In genomic region chr5:111076076-111076475, GRCh38 we compare ENCODE assay signal across 21 cellular contexts.
DNase-seq lines count a peak whose midpoint lies in the region; FAIRE-seq and TF ChIP-seq lines count a peak whose summit lies in the region.
"Had no signal": no experiment of that assay in that cellular context is flagged by ENCODE, and none has a peak within 500 bp of the region (broad histone marks: within the 10 kb centered on the region; RNA-seq: fewer than 3 reads in every experiment).

No MANE protein-coding gene starts in this region.

- H3K27ac ChIP-seq in OCI-LY3 (ENCODE audit: low read length) (no peak overlapping the region), subcutaneous abdominal adipose tissue (ENCODE audit: low read depth, low read length) (peak overlapping the region; percentile 59)
- H3K27ac ChIP-seq: 22Rv1, Peyer's patch had no signal

- no peaks in the 10 kb centered on the region for H4K20me1 ChIP-seq in OCI-LY3 (ENCODE audit: insufficient read depth, low read length)

- H3K79me2 ChIP-seq in OCI-LY3 (ENCODE audit: low read length) = no peaks in the 10 kb centered on the region

- no peak overlapping the region for H3K9ac ChIP-seq in OCI-LY3 (ENCODE audit: low read length)
- H3K9ac ChIP-seq in subcutaneous abdominal adipose tissue (ENCODE audit: low read length in 5 of 5) = no peak overlapping the region

- H3K9me3 ChIP-seq in OCI-LY3 (ENCODE audit: insufficient read depth, low read length) (no peaks in the 10 kb centered on the region), subcutaneous abdominal adipose tissue (ENCODE audit: control insufficient read depth in 5 of 5, low read length in 5 of 5) (no peaks in the 10 kb centered on the region)
- H3K9me3 ChIP-seq: Peyer's patch had no signal

- TF ChIP-seq POLR2A in H54 (IDR thresholded peaks at IDR 0.05; ENCODE audit: low read depth, low read length) = no peak

- DNase-seq in NOMO-1 treated with DMSO at 0.1 percent for 48 hours (lab: John Stamatoyannopoulos, UW; ENCODE audit: unreplicated experiment) (peak; percentile 78), NOMO-1 treated with dmso at 0.1 percent for 144 hours (lab: John Stamatoyannopoulos, UW; ENCODE audit: unreplicated experiment) (no peak), fibroblast of mammary gland (ENCODE audit: low read depth) (peak; percentile 47), kidney glomerular epithelial cell (lab: John Stamatoyannopoulos, UW) (no peak), H54 (ENCODE audit: insufficient read length, low spot score) (no peak)
- no peak for DNase-seq in central memory CD4-positive, alpha-beta T cell
- DNase-seq: CD4-positive, CD25-positive, alpha-beta regulatory T cell; DMS79; NCI-H1105 treated with DMSO at 0.1 percent for 48 hours; NCI-H187; NCI-H446 treated with DMSO at 0.1 percent for 48 hours; NCI-H748 treated with DMSO at 0.1 percent for 48 hours; Peyer's patch; SHP77 had no signal

- H3K36me3 ChIP-seq in OCI-LY3 (replicated peaks; ENCODE audit: low read depth, low read length) (no peaks in the 10 kb centered on the region), subcutaneous abdominal adipose tissue (ENCODE audit: control insufficient read depth in 5 of 5, insufficient read depth in 5 of 5, low read length in 5 of 5) (no peaks in the 10 kb centered on the region)
- H3K36me3 ChIP-seq: Peyer's patch had no signal

- no peak overlapping the region for H2AFZ ChIP-seq in OCI-LY3 (ENCODE audit: low read depth, low read length)
- H2AFZ ChIP-seq: GM23338 had no signal

- H3K27me3 ChIP-seq in OCI-LY3 (ENCODE audit: low read depth, low read length) (peaks cover 18% of the 10 kb centered on the region), subcutaneous abdominal adipose tissue (ENCODE audit: control insufficient read depth in 5 of 5, insufficient read depth in 4 of 5, low read length in 5 of 5) (no peaks in the 10 kb centered on the region)
- H3K27me3 ChIP-seq: Peyer's patch had no signal

- TF ChIP-seq CTCF in OCI-LY3 (IDR thresholded peaks at IDR 0.05; ENCODE audit: low read depth, low read length) (no peak), fibroblast of mammary gland (conservative IDR thresholded peaks at IDR 0.05; ENCODE audit: control insufficient read depth, insufficient read depth, low read depth, low read length) (no peak)

- H3K4me1 ChIP-seq in OCI-LY3 (ENCODE audit: low read length) (peaks cover 14% of the 10 kb centered on the region), subcutaneous abdominal adipose tissue (ENCODE audit: control insufficient read depth in 5 of 5, insufficient read depth in 5 of 5, low read length in 5 of 5) (peaks cover 0 to 35% (median 24%) of the 10 kb centered on the region in 5 donors)

- no peak for FAIRE-seq in H54 (lab: Jason Lieb, UNC)
- FAIRE-seq: GM12878, HTR-8/SVneo, K562 had no signal

- no peak overlapping the region for H3K4me3 ChIP-seq in OCI-LY3 (ENCODE audit: low read length)
- no peak overlapping the region for H3K4me3 ChIP-seq in fibroblast of mammary gland (ENCODE audit: control insufficient read depth, low read depth, low read length)
- no peak overlapping the region for H3K4me3 ChIP-seq in subcutaneous abdominal adipose tissue (ENCODE audit: low read depth in 1 of 5, low read length in 5 of 5)
- H3K4me3 ChIP-seq: GM12878, GM23338, K562, Peyer's patch had no signal

- H3K4me2 ChIP-seq in OCI-LY3 (ENCODE audit: low read length) = peak overlapping the region; percentile 19
- H3K4me2 ChIP-seq: GM23338 had no signal

Comparison
In these comparisons a context has a peak if more than half of its experiments do, and no peak if none do; other contexts are left out.
1. DNase-seq: peak in NOMO-1 treated with DMSO at 0.1 percent for 48 hours (single experiment) and fibroblast of mammary gland (single experiment); none in NOMO-1 treated with dmso at 0.1 percent for 144 hours (single experiment), central memory CD4-positive, alpha-beta T cell (single experiment), kidney glomerular epithelial cell (single experiment) and H54 (single experiment).